In the genomic region with DNA sequence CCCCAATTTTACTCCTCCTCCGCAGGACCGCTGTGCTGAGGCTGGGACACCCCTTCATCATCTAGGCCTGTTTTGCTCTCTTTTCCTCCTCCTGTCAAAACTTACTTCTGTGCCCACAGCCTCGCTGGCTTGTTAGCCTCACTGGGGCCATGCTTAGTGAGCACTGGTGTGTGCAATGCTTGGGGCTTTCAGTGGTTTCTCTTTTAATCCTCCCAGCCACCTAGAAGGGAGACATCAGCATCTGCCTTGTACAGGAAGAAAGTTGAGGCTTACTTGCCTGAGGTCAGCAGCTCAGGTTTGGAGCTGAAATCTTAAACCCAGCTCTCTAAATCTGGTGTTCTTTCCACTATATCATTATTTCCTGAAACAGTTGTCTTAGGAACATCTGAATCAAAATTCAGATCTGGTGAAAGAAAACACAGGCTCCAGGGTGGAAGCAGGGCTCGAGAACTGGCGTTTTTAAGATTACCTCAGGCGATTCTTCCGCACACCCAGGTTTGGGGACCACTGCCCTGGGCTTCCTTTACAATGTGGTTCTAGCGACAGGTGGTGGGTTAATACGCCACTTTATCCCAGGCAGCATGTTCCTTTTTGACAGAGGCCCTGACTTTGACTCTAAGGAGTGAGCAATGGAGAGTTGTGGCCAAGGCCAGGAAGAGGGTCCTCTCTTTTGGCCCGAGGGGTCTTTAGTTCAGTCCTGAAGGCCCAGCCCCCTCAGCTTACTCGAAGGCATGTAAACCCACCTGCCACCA, we compare ENCODE assay signal across 21 cellular contexts. TPM values are rescaled to one million over a fixed set of nuclear protein-coding genes. Genes with fewer than 3 reads are reported as not detected.
"Had no signal": no experiment of that assay in that cellular context is flagged by ENCODE, and none has a peak within 500 bp of the region (broad histone marks: within the 10 kb centered on the region; RNA-seq: fewer than 3 reads in every experiment).

No MANE protein-coding gene starts in this region.

- H3K27me3 ChIP-seq: right lobe of liver had no signal

- DNase-seq: activated CD4-positive, alpha-beta memory T cell treated with anti-CD3 and anti-CD28 coated beads, Interleukin-2, amount 10 ng/mL, durations not matched to agents 7 days and 5 days; activated CD4-positive, alpha-beta T cell treated with anti-CD3 and anti-CD28 coated beads for 36 hours; activated CD8-positive, alpha-beta memory T cell treated with anti-CD3 and anti-CD28 coated beads, Interleukin-2, amount 10 ng/mL, durations not matched to agents 7 days and 5 days; activated naive CD4-positive, alpha-beta T cell; activated naive CD8-positive, alpha-beta T cell treated with anti-CD3 and anti-CD28 coated beads for 36 hours; anterior cingulate cortex; central memory CD4-positive, alpha-beta T cell; foreskin melanocyte; glutamatergic neuron; mammary epithelial cell; midbrain; psoas muscle; right lobe of liver; small intestine; stimulated activated CD4-positive, alpha-beta T cell treated with anti-CD3 and anti-CD28 coated beads, Interleukin-15, amount 100 ng/mL, for 24 hours; stimulated activated CD4-positive, alpha-beta T cell treated with anti-CD3 and anti-CD28 coated beads, Interleukin-2, amount 100 ng/mL, for 48 hours; stimulated activated naive CD8-positive, alpha-beta T cell treated with anti-CD3 and anti-CD28 coated beads, Interleukin-15, amount 100 ng/mL, for 72 hours; trophoblast cell had no signal

- H3K27ac ChIP-seq: psoas muscle, right lobe of liver, suprapubic skin had no signal

- H3K9me3 ChIP-seq: psoas muscle, right lobe of liver, suprapubic skin had no signal

- H3K36me3 ChIP-seq: right lobe of liver, suprapubic skin had no signal

- H3K4me3 ChIP-seq: psoas muscle, right lobe of liver, suprapubic skin had no signal

- ATAC-seq: activated CD4-positive, alpha-beta T cell treated with anti-CD3 and anti-CD28 coated beads for 36 hours; activated CD8-positive, alpha-beta memory T cell treated with anti-CD3 and anti-CD28 coated beads, Interleukin-2, amount 10 ng/mL, durations not matched to agents 7 days and 5 days; left lobe of liver; psoas muscle; right lobe of liver; stimulated activated naive CD8-positive, alpha-beta T cell treated with anti-CD3 and anti-CD28 coated beads, Interleukin-15, amount 100 ng/mL, for 72 hours had no signal

RNA-seq across cellular contexts. Expression of gene THSD4, which starts 3.8 kb away (rescaled TPM):
- total RNA-seq: activated CD4-positive, alpha-beta T cell treated with anti-CD3 and anti-CD28 coated beads for 36 hours; activated CD8-positive, alpha-beta memory T cell treated with anti-CD3 and anti-CD28 coated beads, Interleukin-2, amount 10 ng/mL, durations not matched to agents 7 days and 5 days; activated naive CD8-positive, alpha-beta T cell treated with anti-CD3 and anti-CD28 coated beads for 36 hours; T-helper 2 cell treated with Interferon-gamma antibody and Interleukin-4, amounts not matched to agents 100 ng/mL and 5 ng/mL, for 36 hours had no signal
